ENCODE assay signal across 8 cellular contexts in the genomic region with DNA sequence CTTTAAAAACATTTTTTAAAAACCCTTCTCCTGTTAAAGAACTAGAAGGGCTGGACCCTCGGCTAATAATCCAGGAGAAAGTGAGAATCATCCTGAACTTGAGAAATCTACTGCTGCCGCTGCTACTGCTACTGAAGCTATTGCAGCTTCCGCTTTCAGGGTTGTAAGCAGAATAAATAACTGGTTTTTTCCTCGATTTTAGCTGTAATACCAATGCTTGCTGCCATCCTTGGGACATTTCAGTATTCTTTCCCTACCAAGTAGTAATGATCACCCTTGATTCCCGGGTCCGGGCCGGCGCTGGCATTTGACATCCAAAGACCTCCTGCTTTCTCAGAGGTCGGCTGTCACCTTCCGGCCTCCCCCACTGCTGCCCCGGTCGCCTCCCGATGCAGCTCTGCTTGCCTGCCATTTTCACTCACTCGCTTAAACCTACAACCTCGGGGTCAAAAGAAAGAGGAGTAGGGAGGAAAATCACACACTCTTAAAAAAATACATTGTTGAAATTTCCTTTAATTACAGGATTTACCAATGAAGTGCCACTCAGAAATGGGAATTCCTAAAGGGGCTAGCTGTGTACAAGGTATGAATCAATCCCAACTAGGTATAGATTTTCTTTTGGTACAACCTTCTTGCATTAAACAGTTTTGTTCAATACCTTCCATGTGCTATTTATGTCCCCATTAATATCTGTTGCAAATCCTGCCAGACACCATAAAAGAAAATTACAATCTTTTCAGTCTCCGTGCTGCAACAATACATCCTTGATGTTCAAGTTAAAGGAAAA. TPM values are rescaled to one million over a fixed set of nuclear protein-coding genes. Genes with fewer than 3 reads are reported as not detected.
DNase-seq lines count a peak whose midpoint lies in the region; ATAC-seq and TF ChIP-seq lines count a peak whose summit lies in the region.

No MANE protein-coding gene starts in this region.

- H3K27me3 Mint-ChIP-seq in WTC11 (ENCODE audit: low read depth), result peaks cover 84% of the 10 kb centered on the region

- H3K4me1 Mint-ChIP-seq in WTC11, result peaks cover 61% of the 10 kb centered on the region

- H3K27ac ChIP-seq in left ventricle myocardium inferior (replicated peaks), result peak overlapping the region; percentile 95

- H3K36me3 Mint-ChIP-seq in WTC11, result no peaks in the 10 kb centered on the region

- peak; percentile 68 for DNase-seq in HuH-7 (ENCODE audit: low spot score)
- DNase-seq in WTC11 (ENCODE audit: low spot score), result no peak
- no peak for DNase-seq in left ventricle myocardium inferior
- no peak for DNase-seq in skeletal muscle cell (ENCODE audit: low read depth)
- DNase-seq in NCI-H146 (lab: John Stamatoyannopoulos, UW), result no peak
- no peak for DNase-seq in A172 (ENCODE audit: low spot score)
- DNase-seq in HT-29 (ENCODE audit: low spot score), result no peak

- peak overlapping the region; percentile 85 for H3K4me3 ChIP-seq in left ventricle myocardium inferior
- H3K4me3 ChIP-seq in skeletal muscle cell (ENCODE audit: low read depth, low read length), result peak overlapping the region; percentile 57

- H3K27ac Mint-ChIP-seq in WTC11, result no peak overlapping the region

- no peaks in the 10 kb centered on the region for H3K9me3 ChIP-seq in left ventricle myocardium inferior (replicated peaks)

- peaks cover 95% of the 10 kb centered on the region for H3K27me3 ChIP-seq in left ventricle myocardium inferior (ENCODE audit: low read depth)

- no peak for ATAC-seq in WTC11
- ATAC-seq in GM21723 (IDR thresholded peaks at IDR 0.05; ENCODE audit: unreplicated experiment), result no peak

- H3K4me3 Mint-ChIP-seq in WTC11, result peak overlapping the region; percentile 85

- CTCF ChIA-PET in WTC11 (lab: Charles Lee), result interaction anchor here (1.0 to 6.3 kb wide), 4 partner anchors 59 to 516 kb away, joined by 3 to 142 read pairs (median 4); no protein-coding TSS in a partner anchor

- peaks cover 66% of the 10 kb centered on the region for H3K4me1 ChIP-seq in left ventricle myocardium inferior

- no peak for TF ChIP-seq CTCF in WTC11 (IDR thresholded peaks at IDR 0.05)
- TF ChIP-seq CTCF in left ventricle myocardium inferior (IDR thresholded peaks at IDR 0.05; ENCODE audit: borderline replicate concordance), result no peak

- H3K9me3 Mint-ChIP-seq in WTC11, result no peaks in the 10 kb centered on the region

- intact Hi-C loops in left ventricle myocardium inferior (cut with micrococcal nuclease), result loop anchor here (10.0 kb wide), 1 partner anchor 619 kb away; no protein-coding TSS in a partner anchor

- H3K36me3 ChIP-seq in left ventricle myocardium inferior, result no peaks in the 10 kb centered on the region

- POLR2A ChIA-PET in WTC11 (lab: Charles Lee), result no interaction called here

TF ChIP-seq in WTC11, 78 proteins besides CTCF, POLR2A, EP300 and RAD21:
- TF ChIP-seq ATF1 (CRISPR knock-in tag; IDR thresholded peaks at IDR 0.05) (no peak), FOXP4 (CRISPR knock-in tag; IDR thresholded peaks at IDR 0.05) (no peak), ZNF512 (CRISPR knock-in tag; IDR thresholded peaks at IDR 0.05; ENCODE audit: borderline replicate concordance) (no peak), SMAD3 (CRISPR knock-in tag; IDR thresholded peaks at IDR 0.05; ENCODE audit: borderline replicate concordance) (no peak)

RNA-seq across cellular contexts. Expression of gene MECOM, which starts 0.7 kb away (rescaled TPM):
- 4.1 to 12.5 TPM (median 4.7 TPM) in 3 replicates for total RNA-seq in WTC11 (2021)
- 18.1 TPM for total RNA-seq in left ventricle myocardium inferior
- total RNA-seq in A172 (2014; rRNA removed; shearing (Covaris generic)), result 8.0 and 19.1 TPM in 2 replicates
- total RNA-seq in HT-29 (2014; rRNA removed; shearing (Covaris generic)), result 27.3 and 27.9 TPM in 2 replicates
